ENCODE assay signal across 26 cellular contexts in the genomic region with DNA sequence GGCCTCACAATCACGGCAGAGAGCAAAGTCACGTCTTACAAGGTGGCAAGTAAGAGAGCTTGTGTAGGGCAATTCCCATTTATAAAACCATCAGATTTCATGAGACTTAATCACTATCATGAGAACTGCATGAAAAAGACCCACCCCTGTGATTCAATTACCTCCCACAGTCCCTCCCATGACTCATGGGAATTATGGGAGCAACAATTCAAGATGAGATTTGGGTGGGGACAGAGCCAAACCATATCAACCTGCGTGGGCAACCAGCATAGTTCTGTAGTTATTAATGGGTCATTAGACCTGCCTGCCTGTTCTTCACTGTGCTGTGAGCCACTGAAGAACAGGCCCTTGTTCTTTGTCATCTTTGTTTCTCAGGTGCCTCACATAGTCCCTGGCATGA.
"Had no signal": no experiment of that assay in that cellular context is flagged by ENCODE, and none has a peak within 500 bp of the region (broad histone marks: within the 10 kb centered on the region; RNA-seq: fewer than 3 reads in every experiment).

No MANE protein-coding gene starts in this region.

- DNase-seq: activated CD4-positive, alpha-beta T cell treated with anti-CD3 and anti-CD28 coated beads for 36 hours; activated CD4-positive, alpha-beta T cell treated with anti-CD3 and anti-CD28 coated beads, Interleukin-2, amount 50 U/mL, for 1 hour; activated CD8-positive, alpha-beta memory T cell treated with anti-CD3 and anti-CD28 coated beads, Interleukin-2, amount 50 U/mL, for 4 hours; activated CD8-positive, alpha-beta T cell treated with anti-CD3 and anti-CD28 coated beads for 36 hours; activated naive CD4-positive, alpha-beta T cell treated with anti-CD3 and anti-CD28 coated beads, Interleukin-2, amount 50 U/mL, for 16 hours; activated naive CD8-positive, alpha-beta T cell treated with anti-CD3 and anti-CD28 coated beads, Interleukin-2, amount 10 ng/mL, durations not matched to agents 7 days and 5 days; activated T-cell treated with anti-CD3 and anti-CD28 coated beads, Interleukin-2, amount 50 U/mL, for 72 hours; adrenal gland; anterior cingulate cortex; brain microvascular endothelial cell; KG1; NCI-H1092; NCI-H1417; NCI-H1930; NCI-H2107; NCI-H2171 treated with DMSO at 0.1 percent for 48 hours; NCI-H226; NCI-H510A; NCI-H526 treated with DMSO at 0.1 percent for 48 hours; NCI-H82; NK-92 treated with Interleukin-12 subunit alpha and Interleukin-12 subunit beta, amount 100 ng/mL, for 24 hours; OCI-M1; RPMI8226; T-helper 1 cell; WERI-Rb-1 had no signal

- H3K4me3 ChIP-seq: adrenal gland, SK-N-MC had no signal

- H3K27me3 ChIP-seq: adrenal gland, brain microvascular endothelial cell had no signal

- H3K36me3 ChIP-seq: adrenal gland, brain microvascular endothelial cell, WERI-Rb-1 had no signal
